In genomic region chr20:48877299-48877698, GRCh38 we compare ENCODE assay signal across 1 cellular context.
TF ChIP-seq lines count a peak whose summit lies in the region.

No MANE protein-coding gene starts in this region.

TF ChIP-seq in K562, 482 proteins besides CTCF, POLR2A, EP300 and RAD21:
- TF ChIP-seq USF1 (CRISPR knock-in tag; IDR thresholded peaks at IDR 0.05) (0 out of 2 replicates have a peak, but pooled peaks have one; percentile 9), C11orf30 (IDR thresholded peaks at IDR 0.05; ENCODE audit: low read depth) (no peak)
